ENCODE assay signal across 10 cellular contexts in genomic region chr22:17570851-17571631, GRCh38. TPM values are rescaled to one million over a fixed set of nuclear protein-coding genes. Genes with fewer than 3 reads are reported as not detected.
DNase-seq lines count a peak whose midpoint lies in the region; ATAC-seq and TF ChIP-seq lines count a peak whose summit lies in the region.
"Had no signal": no experiment of that assay in that cellular context is flagged by ENCODE, and none has a peak within 500 bp of the region (broad histone marks: within the 10 kb centered on the region; RNA-seq: fewer than 3 reads in every experiment).

No MANE protein-coding gene starts in this region.

- TF ChIP-seq POLR2A in lower leg skin (IDR thresholded peaks at IDR 0.05), result no peak

- intact Hi-C loops in lower leg skin (cut with DNase I; ENCODE audit: low total_unique reads), result no loop called here

- 86% methylated on average over 21 of the region's 21 CpGs for WGBS in HUES64
- 18 to 20% methylated on average over 21 of the region's 21 CpGs for WGBS in lower leg skin, 2 donors

- H3K9ac ChIP-seq in HUES64 (ENCODE audit: low read depth, low read length) (peak overlapping the region; percentile 19; the same call in 1 of the 2 replicates), duodenal mucosa (ENCODE audit: low read depth in 1 of 2, low read length in 2 of 2) (no peak overlapping the region)

- H3K27ac ChIP-seq in HUES64 (ENCODE audit: low read depth, low read length) (0 out of 2 replicates have a peak overlapping the region, but pooled peaks have one; percentile 31), duodenal mucosa (ENCODE audit: low read depth, low read length) (peak overlapping the region; percentile 47)
- H3K27ac ChIP-seq: HL-60 had no signal

- no peak overlapping the region for H3K4me3 ChIP-seq in HUES64 (ENCODE audit: low read length)
- H3K4me3 ChIP-seq in duodenal mucosa (ENCODE audit: low read depth in 1 of 2, low read length in 2 of 2), result peak overlapping the region; percentile 41 to 48
- no peak overlapping the region for H3K4me3 ChIP-seq in lower leg skin (ENCODE audit: low read depth, poor library complexity, severe bottlenecking)

- peak; percentile 68 to 93 for DNase-seq in lower leg skin (ENCODE audit: low spot score in 2 of 2)
- peak; percentile 44 for DNase-seq in stromal cell of bone marrow (ENCODE audit: low read depth)
- no peak for DNase-seq in COR-L47 (lab: John Stamatoyannopoulos, UW)
- DNase-seq in GOT3 (lab: John Stamatoyannopoulos, UW), result no peak

- no peaks in the 10 kb centered on the region for H3K9me3 ChIP-seq in HUES64 (ENCODE audit: insufficient read depth, low read depth, low read length)
- no peaks in the 10 kb centered on the region for H3K9me3 ChIP-seq in duodenal mucosa (ENCODE audit: control insufficient read depth in 1 of 2, low read length in 2 of 2)

- no peak for TF ChIP-seq CTCF in lower leg skin (IDR thresholded peaks at IDR 0.05)

- H3K36me3 ChIP-seq in HUES64 (ENCODE audit: insufficient read depth, low read length) (no peaks in the 10 kb centered on the region), duodenal mucosa (ENCODE audit: control insufficient read depth in 1 of 2, insufficient read depth in 2 of 2, low read length in 2 of 2) (no peaks in the 10 kb centered on the region)

- H3K4me1 ChIP-seq in HUES64 (ENCODE audit: insufficient read depth, low read length), result peaks cover 18% of the 10 kb centered on the region
- peaks cover 0 to 13% of the 10 kb centered on the region in 2 donors for H3K4me1 ChIP-seq in duodenal mucosa (ENCODE audit: control insufficient read depth in 1 of 2, insufficient read depth in 2 of 2, low read length in 2 of 2)

- no peaks in the 10 kb centered on the region for H3K27me3 ChIP-seq in HUES64 (ENCODE audit: insufficient read depth, low read length)
- H3K27me3 ChIP-seq in duodenal mucosa (ENCODE audit: control insufficient read depth in 1 of 2, insufficient read depth in 2 of 2, low read length in 2 of 2), result no peaks in the 10 kb centered on the region

- no peak for ATAC-seq in HG03378 (IDR thresholded peaks at IDR 0.05; ENCODE audit: unreplicated experiment)
- ATAC-seq in GM19035 (IDR thresholded peaks at IDR 0.05; ENCODE audit: unreplicated experiment), result no peak

RNA-seq across cellular contexts. Expression of gene SLC25A18, which starts 7.7 kb away (rescaled TPM):
- 1.3 TPM for polyA plus RNA-seq in HUES64 (2013, experiment 1 of 2)
- polyA plus RNA-seq in HUES64 (2013, experiment 2 of 2), result 1.2 TPM
- total RNA-seq in lower leg skin, result 1 to 10 TPM in 3 of 4 donors, under 1 TPM in 1; 0.83 to 2.3 (median 1.3) TPM
- total RNA-seq: T-helper 1 cell treated with Interleukin-12 subunit alpha and Interleukin-12 subunit beta and Interleukin-4 antibody, amounts not matched to agents 30 ng/mL and 1 ng/mL, for 36 hours had no signal

RNA-seq across cellular contexts. Expression of gene ATP6V1E1, which starts 57.5 kb away (rescaled TPM):
- 78.4 TPM for polyA plus RNA-seq in HUES64 (2013, experiment 1 of 2)
- polyA plus RNA-seq in HUES64 (2013, experiment 2 of 2), result 85.1 TPM
- 100 to 1,000 TPM; 113 to 136 (median 125) TPM for total RNA-seq in lower leg skin

Comparison
In these comparisons a context has a peak if more than half of its experiments do, and no peak if none do; other contexts are left out.
1. H3K4me3 ChIP-seq: peak in duodenal mucosa (2 of 2); none in HUES64 (single experiment) and lower leg skin (single experiment).
2. DNase-seq: peak in lower leg skin (2 of 2) and stromal cell of bone marrow (single experiment); none in COR-L47 (single experiment) and GOT3 (single experiment).